13 cellular contexts compared by ENCODE assay signal in the genomic region with DNA sequence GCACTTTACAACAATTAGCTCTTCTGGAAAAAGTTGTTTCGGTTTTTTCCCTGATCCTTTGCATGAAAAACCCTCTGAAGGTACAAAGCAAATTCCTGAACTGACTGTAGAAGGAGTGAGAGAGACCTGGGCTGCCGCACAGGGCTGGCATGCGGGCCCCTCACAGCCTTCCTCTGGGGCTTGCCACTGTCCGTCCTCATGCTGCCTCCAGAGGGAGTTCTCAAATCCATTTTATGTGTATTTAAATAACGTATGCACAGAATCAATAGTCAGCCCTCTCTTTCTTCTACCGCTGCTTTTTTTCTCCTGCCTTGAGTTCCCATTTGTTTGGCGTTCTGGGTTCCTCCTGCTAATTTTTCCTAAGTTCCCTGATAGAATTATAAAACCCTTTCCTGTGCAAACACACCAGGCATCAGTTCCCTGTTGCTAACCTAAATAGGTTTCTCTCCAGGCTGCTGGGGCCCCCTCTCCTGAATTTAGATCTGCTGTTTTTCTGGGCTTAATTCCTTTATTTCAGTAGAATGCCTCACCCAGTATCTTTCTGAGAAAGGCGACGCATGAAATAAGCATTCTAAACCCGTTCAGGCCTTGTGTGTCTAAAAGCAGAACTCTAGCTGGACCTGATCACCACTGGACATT. TPM values are rescaled to one million over a fixed set of nuclear protein-coding genes. Genes with fewer than 3 reads are reported as not detected.
DNase-seq lines count a peak whose midpoint lies in the region; ATAC-seq, FAIRE-seq and TF ChIP-seq lines count a peak whose summit lies in the region.
"Had no signal": no experiment of that assay in that cellular context is flagged by ENCODE, and none has a peak within 500 bp of the region (broad histone marks: within the 10 kb centered on the region; RNA-seq: fewer than 3 reads in every experiment).

No MANE protein-coding gene starts in this region.

- H3K4me1 Mint-ChIP-seq in MCF 10A (ENCODE audit: insufficient read depth, unreplicated experiment) = no peaks in the 10 kb centered on the region

- H3K18ac ChIP-seq in mesendoderm (ENCODE audit: low read length) = no peak overlapping the region

- no peak overlapping the region for H4K8ac ChIP-seq in mesendoderm (ENCODE audit: low read depth, low read length)

- peaks cover 4% of the 10 kb centered on the region for H3K36me3 Mint-ChIP-seq in MCF 10A (ENCODE audit: insufficient read depth, unreplicated experiment)

- H3K79me1 ChIP-seq in mesendoderm (ENCODE audit: low read length) = peaks cover 21% of the 10 kb centered on the region

- H3K4me3 ChIP-seq in K562 (no peak overlapping the region), mesendoderm (ENCODE audit: low read length) (no peak overlapping the region)

- CTCF ChIA-PET in K562 (lab: Yijun Ruan, JAX; ENCODE audit: low intra/inter-chr PET ratio) (no interaction called here), GM10248 (lab: Yijun Ruan, JAX) (interaction anchor here (1.6 kb wide), 1 partner anchor 17 kb away, joined by 3 read pairs; no protein-coding TSS in a partner anchor), MCF 10A (lab: Yijun Ruan, JAX) (interaction anchor here (1.0 kb wide), 1 partner anchor 17 kb away, joined by 4 read pairs; no protein-coding TSS in a partner anchor)

- H3K79me2 ChIP-seq in K562 (ENCODE audit: control insufficient read depth, insufficient read depth, low read length) = no peaks in the 10 kb centered on the region
- peaks cover 2% of the 10 kb centered on the region for H3K79me2 ChIP-seq in mesendoderm (ENCODE audit: control insufficient read depth, insufficient read depth, low read length)

- H3K27ac Mint-ChIP-seq in MCF 10A (ENCODE audit: low read depth, unreplicated experiment) = no peak overlapping the region

- no peak for TF ChIP-seq EP300 in K562 (IDR thresholded peaks at IDR 0.05; ENCODE audit: low read length)

- H3K9me3 ChIP-seq in K562 (replicated peaks; ENCODE audit: control insufficient read depth, insufficient read depth, low read depth, low read length) = no peaks in the 10 kb centered on the region

- H3K27ac ChIP-seq in K562 (ENCODE audit: extremely low read depth, low read depth, low read length) = no peak overlapping the region
- no peak overlapping the region for H3K27ac ChIP-seq in mesendoderm (ENCODE audit: low read depth, low read length)

- TF ChIP-seq POLR2A in K562 (conservative IDR thresholded peaks at IDR 0.05) = no peak

- DNase-seq in ELF-1 (ENCODE audit: low read depth, low spot score) (peak; percentile 64), HuH-7 (ENCODE audit: low spot score) (peak; percentile 54), K562 (ENCODE audit: extremely low read depth in 1 of 4, low spot score in 3 of 4) (peak in 1 of 4 experiments; percentile 4), mesendoderm (peak; percentile 44), GM10248 (ENCODE audit: extremely low spot score) (no peak), NCI-H2107 (lab: John Stamatoyannopoulos, UW) (no peak), T1000 (lab: John Stamatoyannopoulos, UW) (no peak), MCF 10A (ENCODE audit: unreplicated experiment) (no peak)
- DNase-seq: activated CD4-positive, alpha-beta T cell treated with anti-CD3 and anti-CD28 coated beads for 4 hours; activated effector memory CD4-positive, alpha-beta T cell treated with Interleukin-2 at 50 U/mL for 16 hours; erythroblast; NCI-H2029 had no signal

- no peak overlapping the region for H3K56ac ChIP-seq in mesendoderm (ENCODE audit: low read length)

- no peak for TF ChIP-seq RAD21 in K562 (CRISPR knock-in tag; conservative IDR thresholded peaks at IDR 0.05 in 1 of 2, IDR thresholded peaks at IDR 0.05 in 1 of 2)

- 2% methylated on average over 7 of the region's 10 CpGs for WGBS in K562 (ENCODE audit: insufficient coverage, low coverage, missing lambda C conversion rate)
- WGBS in mesendoderm (ENCODE audit: extremely low coverage, insufficient coverage, low lambda C conversion rate) = no CpG with 5 or more reads among the region's 10 CpGs

- H3K9ac ChIP-seq in K562 (ENCODE audit: insufficient read depth in 1 of 2, low read depth in 2 of 2, low read length in 2 of 2) (no peak overlapping the region), mesendoderm (ENCODE audit: low read length) (no peak overlapping the region)

- H2BK5ac ChIP-seq in mesendoderm (ENCODE audit: low read length) = no peak overlapping the region

- H3K4me3 Mint-ChIP-seq in MCF 10A (ENCODE audit: unreplicated experiment) = no peak overlapping the region

- TF ChIP-seq CTCF in K562 (IDR thresholded peaks at IDR 0.05 in 2 of 3, conservative IDR thresholded peaks at IDR 0.05 in 1 of 3; ENCODE audit: insufficient read depth in 2 of 3, low read depth in 1 of 3, low read length in 3 of 3) = peak in 2 of 3 experiments; percentile 2 to 15; a peak in 1 of 6 replicates
- TF ChIP-seq CTCF in GM10248 (IDR thresholded peaks at IDR 0.05; ENCODE audit: control extremely low read depth, extremely low read depth, low read depth, missing control alignments) = no peak
- no peak for TF ChIP-seq CTCF in MCF 10A (IDR thresholded peaks at IDR 0.05; ENCODE audit: unreplicated experiment)

- intact Hi-C loops in K562 (cut with micrococcal nuclease) = no loop called here
- intact Hi-C loops in MCF 10A (cut with micrococcal nuclease) = no loop called here

- H3K27me3 ChIP-seq in K562 (ENCODE audit: control insufficient read depth in 2 of 2, insufficient read depth in 2 of 2, low read length in 2 of 2) (peaks cover 6 to 57% of the 10 kb centered on the region in 2 experiments; a peak in 4 of 5 replicates), mesendoderm (ENCODE audit: insufficient read depth, low read length, poor library complexity) (no peaks in the 10 kb centered on the region)

- ATAC-seq in K562 = peak; percentile 57; the same call in 1 of the 3 replicates

- no peaks in the 10 kb centered on the region for H3K9me3 Mint-ChIP-seq in MCF 10A (ENCODE audit: unreplicated experiment)

- no peak overlapping the region for H3K4ac ChIP-seq in mesendoderm (ENCODE audit: low read depth, low read length)

- H2BK120ac ChIP-seq in mesendoderm (ENCODE audit: low read depth, low read length) = no peak overlapping the region

- no peaks in the 10 kb centered on the region for H3K27me3 Mint-ChIP-seq in MCF 10A (ENCODE audit: insufficient read depth, unreplicated experiment)

- no peak overlapping the region for H3K23ac ChIP-seq in mesendoderm (ENCODE audit: low read length)

- no peaks in the 10 kb centered on the region for H3K9me1 ChIP-seq in K562 (ENCODE audit: control insufficient read depth, insufficient read depth, low read length)

- POLR2A ChIA-PET in K562 (lab: Yijun Ruan, JAX) (interaction anchor here (0.8 kb wide), 1 partner anchor 14 kb away, joined by 3 read pairs; no protein-coding TSS in a partner anchor), GM10248 (lab: Yijun Ruan, JAX) (no interaction called here), MCF 10A (lab: Yijun Ruan, JAX) (no interaction called here)

- no peak overlapping the region for H2AK5ac ChIP-seq in mesendoderm (ENCODE audit: low read length)

- H2BK15ac ChIP-seq in mesendoderm (replicated peaks; ENCODE audit: low read depth) = no peak overlapping the region

- H3K4me2 ChIP-seq in K562 (ENCODE audit: insufficient read depth, low read length) = no peak overlapping the region
- H3K4me2 ChIP-seq in mesendoderm (ENCODE audit: low read length) = no peak overlapping the region

- H3K4me1 ChIP-seq in K562 (replicated peaks in 1 of 2; ENCODE audit: control insufficient read depth in 2 of 2, insufficient read depth in 2 of 2, low read length in 2 of 2) (no peaks in the 10 kb centered on the region), mesendoderm (ENCODE audit: control insufficient read depth, low read depth, low read length) (peaks cover 4% of the 10 kb centered on the region)

- no peak overlapping the region for H4K5ac ChIP-seq in mesendoderm (ENCODE audit: low read length)

- H4K20me1 ChIP-seq in K562 (replicated peaks; ENCODE audit: control insufficient read depth, insufficient read depth, low read length) = no peaks in the 10 kb centered on the region

- BruUV-seq in K562 (replicated peaks; lab: Mats Ljungman, UMichigan) (no TSS peak), MCF 10A (replicated peaks; lab: Mats Ljungman, UMichigan) (no TSS peak)

- H2AFZ ChIP-seq in K562 (ENCODE audit: low read depth, low read length) = no peak overlapping the region

- H3K36me3 ChIP-seq in K562 (ENCODE audit: control insufficient read depth, insufficient read depth, low read length) (no peaks in the 10 kb centered on the region), mesendoderm (ENCODE audit: control insufficient read depth, insufficient read depth, low read length) (no peaks in the 10 kb centered on the region)

- in situ Hi-C loops in K562 (cut with MboI) = no loop called here

- FAIRE-seq in K562 (lab: Jason Lieb, UNC) = no peak

TF ChIP-seq in K562, 482 proteins besides CTCF, POLR2A, EP300 and RAD21 (continues in another document):
- no peak for TF ChIP-seq HDAC8 (tag; IDR thresholded peaks at IDR 0.05)
- no peak for TF ChIP-seq ZNF644 (tag; IDR thresholded peaks at IDR 0.05; ENCODE audit: low read depth)
- no peak for TF ChIP-seq STAT5A (IDR thresholded peaks at IDR 0.05; ENCODE audit: borderline replicate concordance, low read length)
- TF ChIP-seq CBX5 (IDR thresholded peaks at IDR 0.05; ENCODE audit: borderline replicate concordance, low read depth) = no peak

RNA-seq across cellular contexts. Expression of a gene that starts 52.4 kb away (rescaled TPM):
- 0.62 TPM in 1 of 2 replicates, not detected in the other for total RNA-seq in K562 (2011; cell fraction: chromatin; rRNA removed; ENCODE audit: low replicate concordance)
- 0.13 and 0.33 TPM in 2 replicates for total RNA-seq in K562 (2011; cell fraction: nucleolus; rRNA removed)
- not detected in 2 replicates for total RNA-seq in K562 (2011; cell fraction: nucleoplasm; rRNA removed)
- total RNA-seq in K562 (2014; rRNA removed) (not detected in 2 replicates), K562 (2014; rRNA removed; fragmentation: Illumina TruSeq; extraction: Trizol) (not detected in 2 replicates), K562 (2015; rRNA removed; fragmentation: Illumina TruSeq; extraction: Trizol) (not detected in 2 replicates), K562 (2021) (0.22 TPM in 1 of 2 replicates, not detected in the other), MCF 10A (2022) (0.66 and 0.75 TPM in 2 replicates)
- polyA plus RNA-seq in K562 (2011; rRNA removed) (not detected in 2 replicates), K562 (2014; fragmentation: Illumina TruSeq; extraction: Trizol) (not detected in 2 replicates), K562 (2014; fragmentation: Nextera tagmentation; extraction: Ambion mirVana) (not detected), K562 (2014; rRNA removed) (0.04 TPM in 1 of 2 replicates, not detected in the other)
- not detected in 2 replicates for polyA plus RNA-seq in K562 (2011; cell fraction: cytosol; rRNA removed)
- 0.21 TPM in 1 of 2 replicates, not detected in the other for polyA plus RNA-seq in K562 (2011; cell fraction: nucleus; rRNA removed)
- not detected in 2 replicates for polyA plus RNA-seq in K562 (2012)
- not detected in 2 replicates for polyA minus RNA-seq in K562 (2011; rRNA and poly(A)+ RNA removed)
- polyA minus RNA-seq in K562 (2011; cell fraction: cytosol; rRNA and poly(A)+ RNA removed) = not detected in 2 replicates
- not detected in 2 replicates for polyA minus RNA-seq in K562 (2011; cell fraction: nucleus; rRNA and poly(A)+ RNA removed)
- polyA plus RNA-seq in mesendoderm (2013, experiment 1 of 2) = 7.4 TPM
- polyA plus RNA-seq in mesendoderm (2013, experiment 2 of 2) = 8.1 TPM
- total RNA-seq: HT-29 had no signal

Comparison
In these comparisons a context has a peak if more than half of its experiments do, and no peak if none do; other contexts are left out.
1. DNase-seq: peak in ELF-1 (single experiment), HuH-7 (single experiment) and mesendoderm (single experiment); none in GM10248 (single experiment), NCI-H2107 (single experiment), T1000 (single experiment) and MCF 10A (single experiment).
2. CTCF ChIP-seq: peak in K562 (2 of 3); none in GM10248 (single experiment) and MCF 10A (single experiment).